ENCODE assay signal across 8 cellular contexts in genomic region chr6:91476000-91476399, GRCh38.
A peak's percentile ranks its signal among the peaks of the same experiment; 100 is the strongest.
DNase-seq lines count a peak whose midpoint lies in the region; ATAC-seq and TF ChIP-seq lines count a peak whose summit lies in the region.

No MANE protein-coding gene starts in this region.

- no peak overlapping the region for H3K4me3 ChIP-seq in mammary epithelial cell (replicated peaks in 1 of 3; ENCODE audit: insufficient read depth in 1 of 3, low read depth in 2 of 3, low read length in 3 of 3)
- no peak overlapping the region for H3K4me3 ChIP-seq in retinal pigment epithelial cell (ENCODE audit: low read length)
- H3K4me3 ChIP-seq in tibial nerve: no peak overlapping the region

- BruUV-seq in mammary epithelial cell (replicated peaks; lab: Mats Ljungman, UMichigan): no TSS peak

- H3K9me3 ChIP-seq in mammary epithelial cell (replicated peaks; ENCODE audit: insufficient read depth, low read length) (no peaks in the 10 kb centered on the region), tibial nerve (no peaks in the 10 kb centered on the region)

- no peak for TF ChIP-seq EP300 in tibial nerve (IDR thresholded peaks at IDR 0.05)

- H3K79me2 ChIP-seq in mammary epithelial cell (ENCODE audit: insufficient read depth, low read length): no peaks in the 10 kb centered on the region

- intact Hi-C loops in mammary epithelial cell (cut with micrococcal nuclease): no loop called here

- peak; percentile 92 for DNase-seq in DMS 273 (lab: John Stamatoyannopoulos, UW; ENCODE audit: unreplicated experiment)
- DNase-seq in LHCN-M2 (ENCODE audit: low read depth): peak; percentile 37
- peak; percentile 27 for DNase-seq in mammary epithelial cell
- peak; percentile 46 for DNase-seq in retinal pigment epithelial cell (ENCODE audit: low read depth)
- no peak for DNase-seq in GM10266 (ENCODE audit: extremely low spot score)
- no peak for DNase-seq in tibial nerve (ENCODE audit: low spot score in 2 of 2)
- no peak for DNase-seq in activated CD4-positive, alpha-beta T cell treated with anti-CD3 and anti-CD28 coated beads, Interleukin-2, amount 50 U/mL, for 1 hour

- TF ChIP-seq CTCF in mammary epithelial cell (conservative IDR thresholded peaks at IDR 0.05 in 1 of 2, IDR thresholded peaks at IDR 0.05 in 1 of 2; ENCODE audit: extremely low read depth in 1 of 2, insufficient read depth in 1 of 2, low read depth in 1 of 2, low read length in 2 of 2): no peak
- no peak for TF ChIP-seq CTCF in retinal pigment epithelial cell (conservative IDR thresholded peaks at IDR 0.05; ENCODE audit: low read depth, low read length)
- no peak for TF ChIP-seq CTCF in GM10266 (IDR thresholded peaks at IDR 0.05; ENCODE audit: control insufficient read depth, insufficient read depth, low read depth, missing control alignments)
- TF ChIP-seq CTCF in tibial nerve (IDR thresholded peaks at IDR 0.05): no peak

- dilution Hi-C loops in mammary epithelial cell (cut with HindIII; ENCODE audit: low sequenced_read_pairs): no loop called here

- no peak for TF ChIP-seq POLR2A in tibial nerve (IDR thresholded peaks at IDR 0.05)

- CTCF ChIA-PET in mammary epithelial cell (lab: Charles Lee; ENCODE audit: low non-redundant PET): no interaction called here

- H3K9ac ChIP-seq in mammary epithelial cell (ENCODE audit: insufficient read depth, low read length): no peak overlapping the region

- in situ Hi-C loops in mammary epithelial cell (cut with MboI; ENCODE audit: low sequenced_read_pairs in 2 of 2): no loop called here

- no peaks in the 10 kb centered on the region for H4K20me1 ChIP-seq in mammary epithelial cell (ENCODE audit: insufficient read depth, low read length)

- no peaks in the 10 kb centered on the region for H3K4me1 ChIP-seq in mammary epithelial cell (ENCODE audit: insufficient read depth, low read length)
- H3K4me1 ChIP-seq in tibial nerve: peaks cover 0 to 8% (median 0%) of the 10 kb centered on the region in 4 donors

- H3K27me3 ChIP-seq in mammary epithelial cell (ENCODE audit: insufficient read depth, low read length) (no peaks in the 10 kb centered on the region), tibial nerve (no peaks in the 10 kb centered on the region)

- no peaks in the 10 kb centered on the region for H3K36me3 ChIP-seq in mammary epithelial cell (ENCODE audit: insufficient read depth, low read length)
- no peaks in the 10 kb centered on the region for H3K36me3 ChIP-seq in tibial nerve

- peak overlapping the region; percentile 5 for H3K4me2 ChIP-seq in mammary epithelial cell (ENCODE audit: insufficient read depth, low read depth, low read length)

- H3K27ac ChIP-seq in mammary epithelial cell (ENCODE audit: insufficient read depth, low read depth, low read length) (no peak overlapping the region), tibial nerve (no peak overlapping the region)

- 35% methylated on average over 2 of the region's 2 CpGs for WGBS in mammary epithelial cell (ENCODE audit: low coverage, missing lambda C conversion rate)
- 20 to 22% methylated on average over 2 of the region's 2 CpGs for WGBS in tibial nerve, 2 donors

- peak; percentile 58 for ATAC-seq in GM21526 (IDR thresholded peaks at IDR 0.05; ENCODE audit: low FRiP score, unreplicated experiment)

- peak overlapping the region; percentile 58 for H2AFZ ChIP-seq in mammary epithelial cell (ENCODE audit: low read depth, low read length)

Comparison
In these comparisons a context has a peak if more than half of its experiments do, and no peak if none do; other contexts are left out.
1. DNase-seq: peak in DMS 273 (single experiment), LHCN-M2 (single experiment), mammary epithelial cell (single experiment) and retinal pigment epithelial cell (single experiment); none in GM10266 (single experiment), tibial nerve (0 of 2) and activated CD4-positive, alpha-beta T cell treated with anti-CD3 and anti-CD28 coated beads, Interleukin-2, amount 50 U/mL, for 1 hour (single experiment).